10 cellular contexts compared by ENCODE assay signal in the genomic region with DNA sequence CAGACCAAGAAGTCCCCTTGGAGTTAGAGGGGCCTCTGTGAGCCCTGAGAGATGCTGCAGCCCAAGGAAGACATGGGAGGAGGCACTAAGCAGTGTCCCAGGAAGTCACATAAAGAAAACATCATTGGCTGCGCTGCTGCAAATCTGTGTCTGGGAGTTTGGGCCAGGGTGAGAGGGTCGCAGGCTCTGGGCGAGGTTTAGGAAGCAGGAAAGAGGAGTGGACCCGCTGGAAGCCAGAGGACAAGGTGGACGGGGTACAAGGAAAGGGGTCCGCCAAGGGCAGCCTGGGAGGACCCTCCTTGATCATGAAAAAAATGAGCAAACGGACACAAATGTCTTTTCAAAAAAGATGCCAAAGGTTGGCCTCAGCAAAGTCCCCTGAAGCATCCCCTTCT. TPM values are rescaled to one million over a fixed set of nuclear protein-coding genes. Genes with fewer than 3 reads are reported as not detected.
DNase-seq lines count a peak whose midpoint lies in the region; ATAC-seq and TF ChIP-seq lines count a peak whose summit lies in the region.
"Had no signal": no experiment of that assay in that cellular context is flagged by ENCODE, and none has a peak within 500 bp of the region (broad histone marks: within the 10 kb centered on the region; RNA-seq: fewer than 3 reads in every experiment).

No MANE protein-coding gene starts in this region.

- no peak for ATAC-seq in WTC11
- no peak for ATAC-seq in stimulated activated memory B cell treated with anti-CD40 and anti-IgM and Interleukin-4, amounts not matched to agents 10 μg/mL and 1 μg/mL and 100 μg/mL, for 72 hours
- no peak for ATAC-seq in HG03378 (IDR thresholded peaks at IDR 0.05; ENCODE audit: unreplicated experiment)
- ATAC-seq in HG02884 (IDR thresholded peaks at IDR 0.05; ENCODE audit: unreplicated experiment): no peak
- ATAC-seq in HG03139 (IDR thresholded peaks at IDR 0.05; ENCODE audit: unreplicated experiment): no peak

- CTCF ChIA-PET in WTC11 (lab: Charles Lee): interaction anchor here (1.4 to 2.0 kb wide), 3 partner anchors 9 to 60 kb away, joined by 4 to 9 read pairs (median 4); no protein-coding TSS in a partner anchor

- POLR2A ChIA-PET in WTC11 (lab: Charles Lee): no interaction called here

- peak overlapping the region; percentile 84 for H3K4me3 Mint-ChIP-seq in activated CD4-positive, alpha-beta T cell treated with anti-CD3 and anti-CD28 coated beads, Interleukin-2, amount 10 ng/mL, durations not matched to agents 24 days and 14 days
- H3K4me3 Mint-ChIP-seq in WTC11: no peak overlapping the region
- peak overlapping the region; percentile 94 for H3K4me3 Mint-ChIP-seq in stimulated activated memory B cell treated with anti-CD40 and anti-IgM and Interleukin-4, amounts not matched to agents 10 μg/mL and 1 μg/mL and 100 μg/mL, for 72 hours

- H3K27ac ChIP-seq in layer of hippocampus (ENCODE audit: low read depth, low read length): peak overlapping the region; percentile 49

- H3K9me3 Mint-ChIP-seq in activated CD4-positive, alpha-beta T cell treated with anti-CD3 and anti-CD28 coated beads, Interleukin-2, amount 10 ng/mL, durations not matched to agents 24 days and 14 days: no peaks in the 10 kb centered on the region
- peaks cover 17% of the 10 kb centered on the region for H3K9me3 Mint-ChIP-seq in WTC11
- peaks cover 3% of the 10 kb centered on the region for H3K9me3 Mint-ChIP-seq in stimulated activated memory B cell treated with anti-CD40 and anti-IgM and Interleukin-4, amounts not matched to agents 10 μg/mL and 1 μg/mL and 100 μg/mL, for 72 hours
- H3K9me3 Mint-ChIP-seq: type B pancreatic cell had no signal

- DNase-seq in activated CD4-positive, alpha-beta T cell treated with anti-CD3 and anti-CD28 coated beads, Interleukin-2, amount 10 ng/mL, durations not matched to agents 24 days and 14 days: no peak
- no peak for DNase-seq in activated CD4-positive, alpha-beta T cell treated with anti-CD3 and anti-CD28 coated beads for 48 hours
- no peak for DNase-seq in WTC11 (ENCODE audit: low spot score)
- DNase-seq: NCI-H524 had no signal

- H3K27ac Mint-ChIP-seq in activated CD4-positive, alpha-beta T cell treated with anti-CD3 and anti-CD28 coated beads, Interleukin-2, amount 10 ng/mL, durations not matched to agents 24 days and 14 days: peak overlapping the region; percentile 98
- H3K27ac Mint-ChIP-seq in WTC11: peak overlapping the region; percentile 41; the same call in 1 of the 2 replicates
- peak overlapping the region; percentile 99 for H3K27ac Mint-ChIP-seq in stimulated activated memory B cell treated with anti-CD40 and anti-IgM and Interleukin-4, amounts not matched to agents 10 μg/mL and 1 μg/mL and 100 μg/mL, for 72 hours

- no peaks in the 10 kb centered on the region for H3K27me3 ChIP-seq in layer of hippocampus (ENCODE audit: control insufficient read depth, insufficient read depth, low read length)

- TF ChIP-seq CTCF in WTC11 (IDR thresholded peaks at IDR 0.05): no peak

- H3K36me3 Mint-ChIP-seq in activated CD4-positive, alpha-beta T cell treated with anti-CD3 and anti-CD28 coated beads, Interleukin-2, amount 10 ng/mL, durations not matched to agents 24 days and 14 days (ENCODE audit: low read depth): peaks cover 17% of the 10 kb centered on the region
- H3K36me3 Mint-ChIP-seq in WTC11: peaks cover 6% of the 10 kb centered on the region; the same call in 1 of the 2 replicates
- H3K36me3 Mint-ChIP-seq in stimulated activated memory B cell treated with anti-CD40 and anti-IgM and Interleukin-4, amounts not matched to agents 10 μg/mL and 1 μg/mL and 100 μg/mL, for 72 hours: peaks cover 6% of the 10 kb centered on the region
- H3K36me3 Mint-ChIP-seq: type B pancreatic cell had no signal

- intact Hi-C loops in activated CD4-positive, alpha-beta T cell treated with anti-CD3 and anti-CD28 coated beads, Interleukin-2, amount 10 ng/mL, durations not matched to agents 24 days and 14 days (cut with micrococcal nuclease): loop anchor here (1.0 to 10.0 kb wide), 3 partner anchors 19 to 1168 kb away; a partner anchor contains a TSS

- H3K4me1 Mint-ChIP-seq in activated CD4-positive, alpha-beta T cell treated with anti-CD3 and anti-CD28 coated beads, Interleukin-2, amount 10 ng/mL, durations not matched to agents 24 days and 14 days: peaks cover 80% of the 10 kb centered on the region
- peaks cover 53% of the 10 kb centered on the region for H3K4me1 Mint-ChIP-seq in WTC11
- H3K4me1 Mint-ChIP-seq in stimulated activated memory B cell treated with anti-CD40 and anti-IgM and Interleukin-4, amounts not matched to agents 10 μg/mL and 1 μg/mL and 100 μg/mL, for 72 hours: peaks cover 89% of the 10 kb centered on the region

- no peaks in the 10 kb centered on the region for H3K27me3 Mint-ChIP-seq in activated CD4-positive, alpha-beta T cell treated with anti-CD3 and anti-CD28 coated beads, Interleukin-2, amount 10 ng/mL, durations not matched to agents 24 days and 14 days
- no peaks in the 10 kb centered on the region for H3K27me3 Mint-ChIP-seq in WTC11 (ENCODE audit: low read depth)
- no peaks in the 10 kb centered on the region for H3K27me3 Mint-ChIP-seq in stimulated activated memory B cell treated with anti-CD40 and anti-IgM and Interleukin-4, amounts not matched to agents 10 μg/mL and 1 μg/mL and 100 μg/mL, for 72 hours
- H3K27me3 Mint-ChIP-seq: type B pancreatic cell had no signal

TF ChIP-seq in WTC11, 78 proteins besides CTCF, POLR2A, EP300 and RAD21:
- TF ChIP-seq, protein P1, sequence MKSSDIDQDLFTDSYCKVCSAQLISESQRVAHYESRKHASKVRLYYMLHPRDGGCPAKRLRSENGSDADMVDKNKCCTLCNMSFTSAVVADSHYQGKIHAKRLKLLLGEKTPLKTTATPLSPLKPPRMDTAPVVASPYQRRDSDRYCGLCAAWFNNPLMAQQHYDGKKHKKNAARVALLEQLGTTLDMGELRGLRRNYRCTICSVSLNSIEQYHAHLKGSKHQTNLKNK (CRISPR knock-in tag; IDR thresholded peaks at IDR 0.05): no peak
- no peak for TF ChIP-seq ZNF121 (CRISPR knock-in tag; IDR thresholded peaks at IDR 0.05)
- TF ChIP-seq, protein P2, sequence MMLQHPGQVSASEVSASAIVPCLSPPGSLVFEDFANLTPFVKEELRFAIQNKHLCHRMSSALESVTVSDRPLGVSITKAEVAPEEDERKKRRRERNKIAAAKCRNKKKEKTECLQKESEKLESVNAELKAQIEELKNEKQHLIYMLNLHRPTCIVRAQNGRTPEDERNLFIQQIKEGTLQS (CRISPR knock-in tag; conservative IDR thresholded peaks at IDR 0.05): no peak
- TF ChIP-seq, protein P3, sequence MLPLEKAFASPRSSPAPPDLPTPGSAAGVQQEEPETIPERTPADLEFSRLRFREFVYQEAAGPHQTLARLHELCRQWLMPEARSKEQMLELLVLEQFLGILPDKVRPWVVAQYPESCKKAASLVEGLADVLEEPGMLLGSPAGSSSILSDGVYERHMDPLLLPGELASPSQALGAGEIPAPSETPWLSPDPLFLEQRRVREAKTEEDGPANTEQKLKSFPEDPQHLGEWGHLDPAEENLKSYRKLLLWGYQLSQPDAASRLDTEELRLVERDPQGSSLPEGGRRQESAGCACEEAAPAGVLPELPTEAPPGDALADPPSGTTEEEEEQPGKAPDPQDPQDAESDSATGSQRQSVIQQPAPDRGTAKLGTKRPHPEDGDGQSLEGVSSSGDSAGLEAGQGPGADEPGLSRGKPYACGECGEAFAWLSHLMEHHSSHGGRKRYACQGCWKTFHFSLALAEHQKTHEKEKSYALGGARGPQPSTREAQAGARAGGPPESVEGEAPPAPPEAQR (CRISPR knock-in tag; IDR thresholded peaks at IDR 0.05): no peak
- TF ChIP-seq MYBL2 (CRISPR knock-in tag; IDR thresholded peaks at IDR 0.05): no peak
- no peak for TF ChIP-seq TEAD4 (CRISPR knock-in tag; IDR thresholded peaks at IDR 0.05)
- no peak for TF ChIP-seq GRHL2 (CRISPR knock-in tag; IDR thresholded peaks at IDR 0.05; ENCODE audit: insufficient replicate concordance, severe bottlenecking)
TF ChIP-seq in WTC11: peak in this region for 0.

RNA-seq across cellular contexts. Expression of gene SERPINB1, which starts 15.5 kb away (rescaled TPM):
- total RNA-seq in activated CD4-positive, alpha-beta T cell treated with anti-CD3 and anti-CD28 coated beads, Interleukin-2, amount 10 ng/mL, durations not matched to agents 24 days and 14 days: 76.1 and 79.9 TPM in 2 replicates
- 14.8 to 21.1 TPM (median 16.9 TPM) in 3 replicates for total RNA-seq in WTC11 (2021)

RNA-seq across cellular contexts. Expression of gene SERPINB9, which starts 45.9 kb away (rescaled TPM):
- 81.3 and 83.8 TPM in 2 replicates for total RNA-seq in activated CD4-positive, alpha-beta T cell treated with anti-CD3 and anti-CD28 coated beads, Interleukin-2, amount 10 ng/mL, durations not matched to agents 24 days and 14 days
- 39.5 to 43.7 TPM (median 41.6 TPM) in 3 replicates for total RNA-seq in WTC11 (2021)

Comparison
In these comparisons a context has a peak if more than half of its experiments do, and no peak if none do; other contexts are left out.
1. H3K27ac Mint-ChIP-seq: peak in every context shown above with its lines; median percentile 99 in stimulated activated memory B cell treated with anti-CD40 and anti-IgM and Interleukin-4, amounts not matched to agents 10 μg/mL and 1 μg/mL and 100 μg/mL, for 72 hours; 98 in activated CD4-positive, alpha-beta T cell treated with anti-CD3 and anti-CD28 coated beads, Interleukin-2, amount 10 ng/mL, durations not matched to agents 24 days and 14 days; 41 in WTC11.